Comparison of ENCODE assay signal across 1 cellular context in genomic region chr5:61313960-61314681, GRCh38.
TF ChIP-seq lines count a peak whose summit lies in the region.

No MANE protein-coding gene starts in this region.

TF ChIP-seq in GM23338, 12 proteins besides CTCF, POLR2A, EP300 and RAD21 (continued from another document):
- TF ChIP-seq REST (IDR thresholded peaks at IDR 0.05; ENCODE audit: unreplicated experiment) (no peak), CREB1 (CRISPR knock-in tag; IDR thresholded peaks at IDR 0.05; ENCODE audit: low read depth) (no peak), EZH2 (IDR thresholded peaks at IDR 0.05; ENCODE audit: low read depth, unreplicated experiment) (no peak), ZNF114 (CRISPR knock-in tag; IDR thresholded peaks at IDR 0.05) (no peak), JUNB (IDR thresholded peaks at IDR 0.05; ENCODE audit: unreplicated experiment) (no peak), STAT1 (IDR thresholded peaks at IDR 0.05; ENCODE audit: unreplicated experiment) (no peak)
